In genomic region chr15:99250001-99250400, GRCh38 we compare ENCODE assay signal across 11 cellular contexts. TPM values are rescaled to one million over a fixed set of nuclear protein-coding genes. Genes with fewer than 3 reads are reported as not detected.
DNase-seq lines count a peak whose midpoint lies in the region; ATAC-seq, FAIRE-seq and TF ChIP-seq lines count a peak whose summit lies in the region.
"Had no signal": no experiment of that assay in that cellular context is flagged by ENCODE, and none has a peak within 500 bp of the region (broad histone marks: within the 10 kb centered on the region; RNA-seq: fewer than 3 reads in every experiment).

No MANE protein-coding gene starts in this region.

- no peak for ATAC-seq in Right ventricle myocardium inferior
- no peak for ATAC-seq in body of pancreas
- no peak for ATAC-seq in HepG2
- ATAC-seq in HG02798 (IDR thresholded peaks at IDR 0.05; ENCODE audit: poor library complexity, unreplicated experiment) = no peak

- TF ChIP-seq POLR2A in body of pancreas (IDR thresholded peaks at IDR 0.05) = no peak
- TF ChIP-seq POLR2A in HepG2 (IDR thresholded peaks at IDR 0.05; ENCODE audit: insufficient read depth in 1 of 2, low read depth in 2 of 2, low read length in 2 of 2) = no peak
- TF ChIP-seq POLR2A in tibial nerve (IDR thresholded peaks at IDR 0.05) = no peak

- DNase-seq in cardiac muscle cell (ENCODE audit: low read depth in 1 of 2, low spot score in 1 of 2) (no peak), Right ventricle myocardium inferior (ENCODE audit: missing footprints) (no peak), body of pancreas (no peak), HepG2 (ENCODE audit: low spot score) (no peak), tibial nerve (ENCODE audit: low spot score in 2 of 2) (no peak), epidermal melanocyte (ENCODE audit: insufficient read length, low spot score) (no peak)
- DNase-seq in CD4-positive, alpha-beta memory T cell = no peak
- DNase-seq: aorta, NCI-H1436 treated with DMSO at 0.1 percent for 48 hours had no signal

- POLR2A ChIA-PET in HepG2 (lab: Yijun Ruan, JAX) = interaction anchor here (2.6 kb wide), 1 partner anchor 13 kb away, joined by 16 read pairs; no protein-coding TSS in a partner anchor
- POLR2A ChIA-PET in CD4-positive, alpha-beta memory T cell (lab: Charles Lee; ENCODE audit: partially characterized antibody) = interaction anchor here (1.2 kb wide), 1 partner anchor 679 kb away, joined by 3 read pairs; no protein-coding TSS in a partner anchor

- no peaks in the 10 kb centered on the region for H3K27me3 Mint-ChIP-seq in CD4-positive, alpha-beta memory T cell

- BruUV-seq in HepG2 (replicated peaks; lab: Mats Ljungman, UMichigan) = no TSS peak

- in situ Hi-C loops in HepG2 (cut with HindIII; ENCODE audit: extremely low pct_ligation_motif_present, low pct_unique_long_range_greater_than_20kb) = loop anchor here (25.0 kb wide), 2 partner anchors 887 to 1087 kb away; partner anchors contain the start of gene ADAMTS17

- peak overlapping the region in 2 of 8 donors; percentile 12 to 31 for H3K4me3 Mint-ChIP-seq in CD4-positive, alpha-beta memory T cell

- H3K4me1 ChIP-seq in cardiac muscle cell (ENCODE audit: low read depth) (peaks cover 14% of the 10 kb centered on the region), body of pancreas (peaks cover 55% of the 10 kb centered on the region), HepG2 (ENCODE audit: insufficient read depth, low read length) (peaks cover 45% of the 10 kb centered on the region), tibial nerve (peaks cover 0 to 44% (median 12%) of the 10 kb centered on the region in 4 donors)
- H3K4me1 ChIP-seq in CD4-positive, alpha-beta memory T cell (ENCODE audit: insufficient read depth, low read length) = peaks cover 31% of the 10 kb centered on the region

- peaks cover 28% of the 10 kb centered on the region for H3K79me2 ChIP-seq in HepG2 (ENCODE audit: insufficient read depth, low read length)

- TF ChIP-seq RAD21 in HepG2 (CRISPR knock-in tag; IDR thresholded peaks at IDR 0.05) = no peak

- H4K20me1 ChIP-seq in HepG2 (ENCODE audit: insufficient read depth, low read length) = no peaks in the 10 kb centered on the region
- H4K20me1 ChIP-seq: BLaER1 had no signal

- peak overlapping the region; percentile 92 for H3K9ac ChIP-seq in HepG2 (ENCODE audit: insufficient read depth, low read depth, low read length)

- FAIRE-seq in HepG2 (lab: Jason Lieb, UNC) = no peak

- CTCF ChIA-PET in HepG2 (lab: Yijun Ruan, JAX; ENCODE audit: low intra/inter-chr PET ratio, low total read pairs) = no interaction called here
- CTCF ChIA-PET in CD4-positive, alpha-beta memory T cell (lab: Charles Lee; ENCODE audit: partially characterized antibody) = no interaction called here

- H3K27me3 ChIP-seq in cardiac muscle cell (no peaks in the 10 kb centered on the region), body of pancreas (no peaks in the 10 kb centered on the region), HepG2 (ENCODE audit: control insufficient read depth in 1 of 2, insufficient read depth in 2 of 2, low read length in 2 of 2) (no peaks in the 10 kb centered on the region; a peak in 1 of 5 replicates), tibial nerve (no peaks in the 10 kb centered on the region)
- H3K27me3 ChIP-seq in CD4-positive, alpha-beta memory T cell (ENCODE audit: insufficient read depth, low read length) = no peaks in the 10 kb centered on the region
- H3K27me3 ChIP-seq: BLaER1 had no signal

- no peaks in the 10 kb centered on the region for H3K9me3 ChIP-seq in cardiac muscle cell (ENCODE audit: low read depth)
- H3K9me3 ChIP-seq in body of pancreas = no peaks in the 10 kb centered on the region
- H3K9me3 ChIP-seq in HepG2 (ENCODE audit: low read length) = no peaks in the 10 kb centered on the region
- H3K9me3 ChIP-seq in tibial nerve = no peaks in the 10 kb centered on the region
- H3K9me3 ChIP-seq in CD4-positive, alpha-beta memory T cell (ENCODE audit: control insufficient read depth in 1 of 2, low read length in 2 of 2) = no peaks in the 10 kb centered on the region

- peaks cover 0 to 5% (median 0%) of the 10 kb centered on the region in 8 donors for H3K9me3 Mint-ChIP-seq in CD4-positive, alpha-beta memory T cell

- peak overlapping the region; percentile 47 for H3K4me3 ChIP-seq in cardiac muscle cell
- peak overlapping the region in 1 of 2 donors; percentile 47 for H3K4me3 ChIP-seq in body of pancreas
- H3K4me3 ChIP-seq in HepG2 (replicated peaks in 1 of 3; ENCODE audit: insufficient read depth in 1 of 3, low read depth in 2 of 3, low read length in 3 of 3) = peak overlapping the region; percentile 72 to 97 (median 78); a peak in 5 of 6 replicates
- H3K4me3 ChIP-seq in tibial nerve = peak overlapping the region; percentile 44 to 95 (median 89)
- H3K4me3 ChIP-seq in CD4-positive, alpha-beta memory T cell (ENCODE audit: low read length in 2 of 2) = no peak overlapping the region

- peak overlapping the region; percentile 97 for H3K4me2 ChIP-seq in HepG2 (ENCODE audit: low read depth, low read length)

- TF ChIP-seq EP300 in HepG2 (IDR thresholded peaks at IDR 0.05; ENCODE audit: low read depth in 2 of 2, low read length in 2 of 2) (no peak), HepG2 (CRISPR knock-in tag; IDR thresholded peaks at IDR 0.05; ENCODE audit: borderline replicate concordance) (no peak), tibial nerve (IDR thresholded peaks at IDR 0.05) (no peak)

- peaks cover 0 to 8% of the 10 kb centered on the region in 2 donors for H3K36me3 Mint-ChIP-seq in CD4-positive, alpha-beta memory T cell

- WGBS in body of pancreas, 2 donors = 16 to 18% methylated on average over 4 of the region's 4 CpGs
- whole genome bisulfite sequencing in HepG2 (ENCODE audit: low lambda C conversion rate) = under 1% methylated on average over 4 of the region's 4 CpGs
- 13% methylated on average over 4 of the region's 4 CpGs for WGBS in tibial nerve, 2 donors

- no peak for TF ChIP-seq CTCF in cardiac muscle cell (IDR thresholded peaks at IDR 0.05; ENCODE audit: low read depth, low read length)
- TF ChIP-seq CTCF in body of pancreas (IDR thresholded peaks at IDR 0.05) = no peak
- no peak for TF ChIP-seq CTCF in HepG2 (CRISPR knock-in tag; IDR thresholded peaks at IDR 0.05)
- TF ChIP-seq CTCF in tibial nerve (IDR thresholded peaks at IDR 0.05) = no peak

- peaks cover 2% of the 10 kb centered on the region for H3K36me3 ChIP-seq in cardiac muscle cell
- no peaks in the 10 kb centered on the region for H3K36me3 ChIP-seq in body of pancreas (replicated peaks in 1 of 2; ENCODE audit: insufficient read depth in 1 of 2, low read depth in 2 of 2)
- H3K36me3 ChIP-seq in HepG2 (replicated peaks in 1 of 2; ENCODE audit: control insufficient read depth in 1 of 2, insufficient read depth in 2 of 2, low read length in 2 of 2) = no peaks in the 10 kb centered on the region
- peaks cover 0 to 3% (median 0%) of the 10 kb centered on the region in 3 donors for H3K36me3 ChIP-seq in tibial nerve
- H3K36me3 ChIP-seq in CD4-positive, alpha-beta memory T cell (ENCODE audit: insufficient read depth, low read length) = no peaks in the 10 kb centered on the region
- H3K36me3 ChIP-seq: BLaER1 had no signal

- H3K4me1 Mint-ChIP-seq in CD4-positive, alpha-beta memory T cell = peaks cover 17 to 33% (median 29%) of the 10 kb centered on the region in 4 donors

- no peak overlapping the region for H2AFZ ChIP-seq in HepG2 (ENCODE audit: low read length)

- intact Hi-C loops in Right ventricle myocardium inferior (cut with DNase I) = no loop called here
- intact Hi-C loops in body of pancreas (cut with DNase I) = no loop called here
- intact Hi-C loops in HepG2 (cut with micrococcal nuclease; ENCODE audit: unreplicated experiment) = no loop called here
- intact Hi-C loops in CD4-positive, alpha-beta memory T cell (cut with micrococcal nuclease) = loop anchor here (5.0 kb wide), 2 partner anchors 603 to 672 kb away; partner anchors contain the start of gene IGF1R

- no peak overlapping the region for H3K27ac Mint-ChIP-seq in CD4-positive, alpha-beta memory T cell

- H3K27ac ChIP-seq in cardiac muscle cell (peak overlapping the region; percentile 95), body of pancreas (peak overlapping the region in 3 of 4 donors; percentile 89 to 97 (median 96)), HepG2 (ENCODE audit: extremely low read length, insufficient read depth, low read length) (peak overlapping the region; percentile 98), tibial nerve (peak overlapping the region; percentile 21 to 95 (median 88))
- no peak overlapping the region for H3K27ac ChIP-seq in CD4-positive, alpha-beta memory T cell (ENCODE audit: low read depth, low read length)

RNA-seq across cellular contexts. Expression of gene TTC23, which starts 0.6 kb away (rescaled TPM):
- 24.6 and 38.2 TPM in 2 replicates for total RNA-seq in cardiac muscle cell
- 15.0 and 18.9 TPM in 2 replicates for polyA plus RNA-seq in cardiac muscle cell
- 13.0 TPM for total RNA-seq in Right ventricle myocardium inferior
- 10 to 100 TPM in 1 of 2 donors, 1 to 10 TPM in 1; 6.2 to 26.4 TPM for total RNA-seq in body of pancreas
- 11.7 and 17.2 TPM in 2 replicates for total RNA-seq in HepG2 (2016; rRNA removed; fragmentation: Illumina TruSeq; extraction: Trizol)
- 3.1 TPM in 2 replicates for total RNA-seq in HepG2 (2016; cell fraction: cytosol; rRNA removed; fragmentation: Illumina TruSeq; extraction: Trizol; ENCODE audit: low read depth)
- 11.4 and 15.4 TPM in 2 replicates for total RNA-seq in HepG2 (2016; cell fraction: insoluble cytoplasmic fraction; rRNA removed; fragmentation: Illumina TruSeq; extraction: Trizol)
- 5.6 and 6.5 TPM in 2 replicates for total RNA-seq in HepG2 (2016; cell fraction: membrane; rRNA removed; fragmentation: Illumina TruSeq; extraction: Trizol)
- total RNA-seq in HepG2 (2016; cell fraction: nucleus; rRNA removed; fragmentation: Illumina TruSeq; extraction: Trizol) = 16.6 and 19.0 TPM in 2 replicates
- 1.3 and 1.6 TPM in 2 replicates for polyA plus RNA-seq in HepG2 (2011; rRNA removed)
- 1.4 and 2.1 TPM in 2 replicates for polyA plus RNA-seq in HepG2 (2011; cell fraction: cytosol; rRNA removed)
- polyA plus RNA-seq in HepG2 (2011; cell fraction: nucleus; rRNA removed) = 3.2 and 3.5 TPM in 2 replicates
- 5.4 and 7.4 TPM in 2 replicates for polyA plus RNA-seq in HepG2 (2012)
- polyA plus RNA-seq in HepG2 (2016; cell fraction: cytosol; fragmentation: Illumina TruSeq; extraction: Trizol; ENCODE audit: low read depth) = 0.81 and 0.99 TPM in 2 replicates
- polyA plus RNA-seq in HepG2 (2016; cell fraction: insoluble cytoplasmic fraction; fragmentation: Illumina TruSeq; extraction: Trizol; ENCODE audit: low read depth) = 9.0 and 11.6 TPM in 2 replicates
- 2.2 and 2.5 TPM in 2 replicates for polyA plus RNA-seq in HepG2 (2016; cell fraction: membrane; fragmentation: Illumina TruSeq; extraction: Trizol; ENCODE audit: low read depth)
- 9.0 and 11.1 TPM in 2 replicates for polyA plus RNA-seq in HepG2 (2016; cell fraction: nucleus; fragmentation: Illumina TruSeq; extraction: Trizol; ENCODE audit: insufficient read depth, low read depth)
- 2.3 and 7.2 TPM in 2 replicates for polyA minus RNA-seq in HepG2 (2011; rRNA and poly(A)+ RNA removed; ENCODE audit: low replicate concordance)
- 3.7 and 4.5 TPM in 2 replicates for polyA minus RNA-seq in HepG2 (2011; cell fraction: cytosol; rRNA and poly(A)+ RNA removed)
- polyA minus RNA-seq in HepG2 (2011; cell fraction: nucleus; rRNA and poly(A)+ RNA removed) = 9.8 and 11.1 TPM in 2 replicates
- total RNA-seq in tibial nerve = 10 to 100 TPM; 19.3 to 59.2 (median 25.7) TPM
- total RNA-seq in CD4-positive, alpha-beta memory T cell = under 1 TPM; 0.67 to 0.79 TPM
- under 1 TPM in 1 of 2 donors, not detected in 1; 0.45 TPM for polyA plus RNA-seq in CD4-positive, alpha-beta memory T cell

RNA-seq across cellular contexts. Expression of gene LRRC28, which starts 1.3 kb away (rescaled TPM):
- 24.9 and 39.1 TPM in 2 replicates for total RNA-seq in cardiac muscle cell
- polyA plus RNA-seq in cardiac muscle cell = 44.3 and 45.5 TPM in 2 replicates
- total RNA-seq in Right ventricle myocardium inferior = 18.7 TPM
- total RNA-seq in body of pancreas = 10 to 100 TPM; 13.0 to 59.3 TPM
- total RNA-seq in HepG2 (2016; rRNA removed; fragmentation: Illumina TruSeq; extraction: Trizol) = 17.5 and 18.8 TPM in 2 replicates
- 22.7 and 24.8 TPM in 2 replicates for total RNA-seq in HepG2 (2016; cell fraction: cytosol; rRNA removed; fragmentation: Illumina TruSeq; extraction: Trizol; ENCODE audit: low read depth)
- 14.6 and 18.6 TPM in 2 replicates for total RNA-seq in HepG2 (2016; cell fraction: insoluble cytoplasmic fraction; rRNA removed; fragmentation: Illumina TruSeq; extraction: Trizol)
- total RNA-seq in HepG2 (2016; cell fraction: membrane; rRNA removed; fragmentation: Illumina TruSeq; extraction: Trizol) = 31.8 and 32.3 TPM in 2 replicates
- 30.1 and 32.9 TPM in 2 replicates for total RNA-seq in HepG2 (2016; cell fraction: nucleus; rRNA removed; fragmentation: Illumina TruSeq; extraction: Trizol)
- polyA plus RNA-seq in HepG2 (2011; rRNA removed) = 20.3 and 21.3 TPM in 2 replicates
- polyA plus RNA-seq in HepG2 (2011; cell fraction: cytosol; rRNA removed) = 15.8 and 22.4 TPM in 2 replicates
- 10.8 and 11.3 TPM in 2 replicates for polyA plus RNA-seq in HepG2 (2011; cell fraction: nucleus; rRNA removed)
- polyA plus RNA-seq in HepG2 (2012) = 17.0 and 18.9 TPM in 2 replicates
- polyA plus RNA-seq in HepG2 (2016; cell fraction: cytosol; fragmentation: Illumina TruSeq; extraction: Trizol; ENCODE audit: low read depth) = 31.2 and 42.1 TPM in 2 replicates
- 19.6 and 23.7 TPM in 2 replicates for polyA plus RNA-seq in HepG2 (2016; cell fraction: insoluble cytoplasmic fraction; fragmentation: Illumina TruSeq; extraction: Trizol; ENCODE audit: low read depth)
- polyA plus RNA-seq in HepG2 (2016; cell fraction: membrane; fragmentation: Illumina TruSeq; extraction: Trizol; ENCODE audit: low read depth) = 30.9 and 31.5 TPM in 2 replicates
- polyA plus RNA-seq in HepG2 (2016; cell fraction: nucleus; fragmentation: Illumina TruSeq; extraction: Trizol; ENCODE audit: insufficient read depth, low read depth) = 17.0 and 20.4 TPM in 2 replicates
- 13.5 and 23.8 TPM in 2 replicates for polyA minus RNA-seq in HepG2 (2011; rRNA and poly(A)+ RNA removed; ENCODE audit: low replicate concordance)
- polyA minus RNA-seq in HepG2 (2011; cell fraction: cytosol; rRNA and poly(A)+ RNA removed) = 8.9 and 11.3 TPM in 2 replicates
- polyA minus RNA-seq in HepG2 (2011; cell fraction: nucleus; rRNA and poly(A)+ RNA removed) = 64.1 and 71.5 TPM in 2 replicates
- 10 to 100 TPM; 21.6 to 73.4 (median 33.5) TPM for total RNA-seq in tibial nerve
- 10 to 100 TPM; 16.4 to 19.2 TPM for total RNA-seq in CD4-positive, alpha-beta memory T cell
- 10 to 100 TPM; 19.1 to 27.1 TPM for polyA plus RNA-seq in CD4-positive, alpha-beta memory T cell

Comparison
In these comparisons a context has a peak if more than half of its experiments do, and no peak if none do; other contexts are left out.
1. H3K4me3 ChIP-seq: peak in cardiac muscle cell (single experiment), HepG2 (3 of 3) and tibial nerve (4 of 4); none in CD4-positive, alpha-beta memory T cell (0 of 2).